18 cellular contexts compared by ENCODE assay signal in genomic region chr1:179951383-179952144, GRCh38. TPM values are rescaled to one million over a fixed set of nuclear protein-coding genes. Genes with fewer than 3 reads are reported as not detected.
DNase-seq lines count a peak whose midpoint lies in the region; ATAC-seq and TF ChIP-seq lines count a peak whose summit lies in the region.
"Had no signal": no experiment of that assay in that cellular context is flagged by ENCODE, and none has a peak within 500 bp of the region (broad histone marks: within the 10 kb centered on the region; RNA-seq: fewer than 3 reads in every experiment).

No MANE protein-coding gene starts in this region.

- H3K79me2 ChIP-seq in DND-41 (ENCODE audit: insufficient read depth, low read length), result peaks cover 20% of the 10 kb centered on the region
- peaks cover 20% of the 10 kb centered on the region for H3K79me2 ChIP-seq in Loucy (ENCODE audit: insufficient read depth, low read length)

- H3K4me3 ChIP-seq in DND-41 (ENCODE audit: low read depth in 1 of 2, low read length in 2 of 2) (no peak overlapping the region), Loucy (ENCODE audit: low read length, poor library complexity, severe bottlenecking) (no peak overlapping the region)
- H3K4me3 ChIP-seq: colonic mucosa, smooth muscle cell had no signal

- H2AFZ ChIP-seq in DND-41 (ENCODE audit: low read depth, low read length) (peak overlapping the region; percentile 16; the same call in 1 of the 2 replicates), Loucy (ENCODE audit: low read length) (peak overlapping the region; percentile 5; the same call in 1 of the 2 replicates)
- H2AFZ ChIP-seq: parathyroid adenoma had no signal

- no peak overlapping the region for H3K9ac ChIP-seq in DND-41 (ENCODE audit: low read depth, low read length)
- no peak overlapping the region for H3K9ac ChIP-seq in Loucy (ENCODE audit: low read depth, low read length, poor library complexity, severe bottlenecking)
- H3K9ac ChIP-seq: KMS-11, parathyroid adenoma had no signal

- H3K4me3 Mint-ChIP-seq in activated T-helper 17 cell treated with anti-CD3 and anti-CD28 coated beads, Interleukin-2, amount 50 U/mL, for 72 hours, result peak overlapping the region; percentile 88
- peak overlapping the region; percentile 47 for H3K4me3 Mint-ChIP-seq in neural crest cell

- peaks cover 18% of the 10 kb centered on the region for H3K4me1 Mint-ChIP-seq in activated T-helper 17 cell treated with anti-CD3 and anti-CD28 coated beads, Interleukin-2, amount 50 U/mL, for 72 hours
- peaks cover 19% of the 10 kb centered on the region for H3K4me1 Mint-ChIP-seq in neural crest cell

- no peaks in the 10 kb centered on the region for H3F3A ChIP-seq in Loucy (ENCODE audit: low read depth)

- peak overlapping the region; percentile 89 for H3K27ac Mint-ChIP-seq in activated T-helper 17 cell treated with anti-CD3 and anti-CD28 coated beads, Interleukin-2, amount 50 U/mL, for 72 hours
- no peak overlapping the region for H3K27ac Mint-ChIP-seq in neural crest cell (ENCODE audit: unreplicated experiment)

- H3K36me3 Mint-ChIP-seq in activated T-helper 17 cell treated with anti-CD3 and anti-CD28 coated beads, Interleukin-2, amount 50 U/mL, for 72 hours (ENCODE audit: low read depth), result no peaks in the 10 kb centered on the region
- H3K36me3 Mint-ChIP-seq in neural crest cell (ENCODE audit: low read depth), result no peaks in the 10 kb centered on the region

- ATAC-seq in DND-41 (ENCODE audit: insufficient read depth, low read depth) (no peak), HG02852 (IDR thresholded peaks at IDR 0.05; ENCODE audit: unreplicated experiment) (no peak)
- ATAC-seq in activated T-helper 17 cell treated with anti-CD3 and anti-CD28 coated beads, Interleukin-2, amount 50 U/mL, for 72 hours (replicated peaks), result no peak
- ATAC-seq: esophagus mucosa, PC-3 had no signal

- H3K9me3 ChIP-seq in DND-41 (ENCODE audit: insufficient read depth, low read length, severe bottlenecking), result no peaks in the 10 kb centered on the region
- H3K9me3 ChIP-seq in Loucy (ENCODE audit: insufficient read depth, low read depth, low read length), result no peaks in the 10 kb centered on the region
- H3K9me3 ChIP-seq: colonic mucosa had no signal

- no peaks in the 10 kb centered on the region; the same call in 1 of the 2 replicates for H3K36me3 ChIP-seq in DND-41 (ENCODE audit: insufficient read depth, low read length)
- no peaks in the 10 kb centered on the region for H3K36me3 ChIP-seq in Loucy (ENCODE audit: insufficient read depth, low read length)
- H3K36me3 ChIP-seq: colonic mucosa had no signal

- no peak overlapping the region for H3K4me2 ChIP-seq in DND-41 (ENCODE audit: insufficient read depth, low read length)
- no peak overlapping the region for H3K4me2 ChIP-seq in Loucy (ENCODE audit: low read depth, low read length, poor library complexity, severe bottlenecking)
- H3K4me2 ChIP-seq: KMS-11, smooth muscle cell had no signal

- H3K27me3 ChIP-seq in DND-41 (ENCODE audit: insufficient read depth, low read length, poor library complexity) (no peaks in the 10 kb centered on the region), Loucy (ENCODE audit: insufficient read depth, low read length, poor library complexity, severe bottlenecking) (no peaks in the 10 kb centered on the region)
- H3K27me3 ChIP-seq: colonic mucosa had no signal

- H3K4me1 ChIP-seq in DND-41 (ENCODE audit: insufficient read depth, low read length) (peaks cover 27% of the 10 kb centered on the region), Loucy (ENCODE audit: insufficient read depth, low read length, poor library complexity, severe bottlenecking) (peaks cover 32% of the 10 kb centered on the region)
- H3K4me1 ChIP-seq: colonic mucosa had no signal

- no peak for TF ChIP-seq CTCF in DND-41 (IDR thresholded peaks at IDR 0.05; ENCODE audit: borderline replicate concordance, extremely low read depth, low read length, poor library complexity, severe bottlenecking)
- no peak for TF ChIP-seq CTCF in Loucy (conservative IDR thresholded peaks at IDR 0.05; ENCODE audit: low read length)
- no peak for TF ChIP-seq CTCF in neural crest cell (conservative IDR thresholded peaks at IDR 0.05)

- H3K27me3 Mint-ChIP-seq in activated T-helper 17 cell treated with anti-CD3 and anti-CD28 coated beads, Interleukin-2, amount 50 U/mL, for 72 hours, result no peaks in the 10 kb centered on the region
- H3K27me3 Mint-ChIP-seq in neural crest cell (ENCODE audit: low read depth), result no peaks in the 10 kb centered on the region

- H3K27ac ChIP-seq in DND-41 (ENCODE audit: low read length), result no peak overlapping the region
- H3K27ac ChIP-seq: C4-2B, colonic mucosa, KMS-11, parathyroid adenoma had no signal

- H3K9me3 Mint-ChIP-seq in activated T-helper 17 cell treated with anti-CD3 and anti-CD28 coated beads, Interleukin-2, amount 50 U/mL, for 72 hours, result no peaks in the 10 kb centered on the region
- no peaks in the 10 kb centered on the region for H3K9me3 Mint-ChIP-seq in neural crest cell

- H4K20me1 ChIP-seq in DND-41 (ENCODE audit: insufficient read depth, low read length) (peaks cover 9% of the 10 kb centered on the region), Loucy (ENCODE audit: insufficient read depth, low read length, poor library complexity, severe bottlenecking) (peaks cover 15% of the 10 kb centered on the region)

- DNase-seq in DND-41 (no peak), neural crest cell (ENCODE audit: low read depth, low spot score) (no peak), RPMI8226 (no peak), DMS79 (lab: John Stamatoyannopoulos, UW) (no peak)
- DNase-seq: activated CD4-positive, alpha-beta T cell treated with anti-CD3 and anti-CD28 coated beads for 1 hour; colonic mucosa; GDM1; islet precursor cell; NCI-H345; PC-3 had no signal

- no peaks in the 10 kb centered on the region for H3K9me2 ChIP-seq in Loucy (replicated peaks; ENCODE audit: low read depth, low read length)

RNA-seq across cellular contexts. Expression of gene CEP350, which starts 3.0 kb away (rescaled TPM):
- total RNA-seq in activated T-helper 17 cell treated with anti-CD3 and anti-CD28 coated beads, Interleukin-2, amount 50 U/mL, for 72 hours, result 10 to 100 TPM; 52.6 to 61.6 TPM
- 44.8 and 50.1 TPM in 2 replicates for total RNA-seq in neural crest cell
